ENCODE assay signal across 21 cellular contexts in genomic region chr2:120830096-120830830, GRCh38.
"Had no signal": no experiment of that assay in that cellular context is flagged by ENCODE, and none has a peak within 500 bp of the region (broad histone marks: within the 10 kb centered on the region; RNA-seq: fewer than 3 reads in every experiment).

No MANE protein-coding gene starts in this region.

- H3K4me3 Mint-ChIP-seq: activated CD8-positive, alpha-beta T cell treated with anti-CD3 and anti-CD28 coated beads, Interleukin-2, amount 10 ng/mL, durations not matched to agents 7 days and 5 days; activated naive CD8-positive, alpha-beta T cell treated with anti-CD3 and anti-CD28 coated beads, Interleukin-2, amount 10 ng/mL, durations not matched to agents 7 days and 5 days; activated T-cell treated with anti-CD3 and anti-CD28 coated beads, Interleukin-2, amount 50 U/mL, for 72 hours; nephron progenitor cell; stimulated activated naive B cell treated with anti-CD40 and anti-IgM and Interleukin-4, amounts not matched to agents 10 μg/mL and 1 μg/mL and 100 μg/mL, for 72 hours; T-cell had no signal

- DNase-seq: activated CD4-positive, alpha-beta T cell treated with anti-CD3 and anti-CD28 coated beads for 48 hours; activated CD8-positive, alpha-beta memory T cell treated with anti-CD3 and anti-CD28 coated beads, Interleukin-2, amount 50 U/mL, for 4 hours; activated CD8-positive, alpha-beta T cell treated with anti-CD3 and anti-CD28 coated beads, Interleukin-2, amount 10 ng/mL, durations not matched to agents 7 days and 5 days; activated naive CD4-positive, alpha-beta T cell; activated naive CD8-positive, alpha-beta T cell treated with anti-CD3 and anti-CD28 coated beads, Interleukin-2, amount 10 ng/mL, durations not matched to agents 7 days and 5 days; activated T-cell treated with anti-CD3 and anti-CD28 coated beads, Interleukin-2, amount 50 U/mL, for 72 hours; erythroblast; gastrocnemius medialis; heart right ventricle; left cardiac atrium; nephron progenitor cell; SHP77; SK-N-SH; stimulated activated CD4-positive, alpha-beta T cell treated with anti-CD3 and anti-CD28 coated beads, Interleukin-2, amount 100 ng/mL, for 48 hours; stimulated activated naive B cell treated with anti-CD40 and anti-IgM and Interleukin-4, amounts not matched to agents 10 μg/mL and 1 μg/mL and 100 μg/mL, for 72 hours; T-cell; T1000 had no signal

- H3K27ac ChIP-seq: dorsolateral prefrontal cortex, gastrocnemius medialis, heart right ventricle, pancreas, tibial nerve, VCaP had no signal

- H3K27ac Mint-ChIP-seq: activated CD8-positive, alpha-beta T cell treated with anti-CD3 and anti-CD28 coated beads, Interleukin-2, amount 10 ng/mL, durations not matched to agents 7 days and 5 days; activated naive CD8-positive, alpha-beta T cell treated with anti-CD3 and anti-CD28 coated beads, Interleukin-2, amount 10 ng/mL, durations not matched to agents 7 days and 5 days; activated T-cell treated with anti-CD3 and anti-CD28 coated beads, Interleukin-2, amount 50 U/mL, for 72 hours; stimulated activated naive B cell treated with anti-CD40 and anti-IgM and Interleukin-4, amounts not matched to agents 10 μg/mL and 1 μg/mL and 100 μg/mL, for 72 hours; T-cell had no signal

- H3K36me3 Mint-ChIP-seq: activated naive CD8-positive, alpha-beta T cell treated with anti-CD3 and anti-CD28 coated beads, Interleukin-2, amount 10 ng/mL, durations not matched to agents 7 days and 5 days; stimulated activated naive B cell treated with anti-CD40 and anti-IgM and Interleukin-4, amounts not matched to agents 10 μg/mL and 1 μg/mL and 100 μg/mL, for 72 hours; T-cell had no signal

- H3K27me3 Mint-ChIP-seq: activated naive CD8-positive, alpha-beta T cell treated with anti-CD3 and anti-CD28 coated beads, Interleukin-2, amount 10 ng/mL, durations not matched to agents 7 days and 5 days; stimulated activated naive B cell treated with anti-CD40 and anti-IgM and Interleukin-4, amounts not matched to agents 10 μg/mL and 1 μg/mL and 100 μg/mL, for 72 hours; T-cell had no signal

- H3K36me3 ChIP-seq: gastrocnemius medialis, heart right ventricle, pancreas, tibial nerve had no signal

- ATAC-seq: activated CD8-positive, alpha-beta T cell treated with anti-CD3 and anti-CD28 coated beads, Interleukin-2, amount 10 ng/mL, durations not matched to agents 7 days and 5 days; activated T-cell treated with anti-CD3 and anti-CD28 coated beads, Interleukin-2, amount 50 U/mL, for 72 hours; gastrocnemius medialis; left cardiac atrium; T-cell had no signal

- H3K9me3 ChIP-seq: gastrocnemius medialis, heart right ventricle, pancreas, SK-N-SH, tibial nerve had no signal

- H3K9ac ChIP-seq: SK-N-SH had no signal

- H3K9me3 Mint-ChIP-seq: activated naive CD8-positive, alpha-beta T cell treated with anti-CD3 and anti-CD28 coated beads, Interleukin-2, amount 10 ng/mL, durations not matched to agents 7 days and 5 days; activated T-cell treated with anti-CD3 and anti-CD28 coated beads, Interleukin-2, amount 50 U/mL, for 72 hours; nephron progenitor cell; stimulated activated naive B cell treated with anti-CD40 and anti-IgM and Interleukin-4, amounts not matched to agents 10 μg/mL and 1 μg/mL and 100 μg/mL, for 72 hours; T-cell had no signal

- H3K4me1 Mint-ChIP-seq: activated naive CD8-positive, alpha-beta T cell treated with anti-CD3 and anti-CD28 coated beads, Interleukin-2, amount 10 ng/mL, durations not matched to agents 7 days and 5 days; stimulated activated naive B cell treated with anti-CD40 and anti-IgM and Interleukin-4, amounts not matched to agents 10 μg/mL and 1 μg/mL and 100 μg/mL, for 72 hours; T-cell had no signal

- H3K27me3 ChIP-seq: dorsolateral prefrontal cortex, heart right ventricle, pancreas, tibial nerve had no signal

- H3K4me1 ChIP-seq: gastrocnemius medialis, pancreas had no signal

- H3K4me3 ChIP-seq: dorsolateral prefrontal cortex, gastrocnemius medialis, heart right ventricle, pancreas, tibial nerve had no signal
